Comparison of ENCODE assay signal across 7 cellular contexts in the genomic region with DNA sequence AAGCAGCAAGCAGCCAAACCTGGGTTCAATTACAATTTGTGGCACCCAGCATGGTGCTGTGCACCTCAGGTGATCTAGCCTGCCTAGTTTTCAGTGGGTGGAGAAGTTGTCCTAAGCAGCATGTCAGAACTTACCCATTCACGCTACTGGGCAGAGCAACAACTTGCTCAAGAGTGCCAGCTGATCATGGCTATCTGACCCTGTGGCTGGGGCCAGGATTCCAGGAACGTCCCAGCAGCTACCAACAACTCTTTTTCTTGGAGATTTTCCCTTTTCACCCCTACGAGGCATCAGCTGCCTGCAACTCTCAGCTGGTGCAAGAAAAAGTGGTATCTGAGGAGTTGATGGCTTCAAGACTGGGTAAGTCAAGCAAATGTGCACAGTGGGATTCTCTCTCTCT.
"Had no signal": no experiment of that assay in that cellular context is flagged by ENCODE, and none has a peak within 500 bp of the region (broad histone marks: within the 10 kb centered on the region; RNA-seq: fewer than 3 reads in every experiment).

No MANE protein-coding gene starts in this region.

- H3K4me1 ChIP-seq: HAP-1 had no signal

- H3K4me3 ChIP-seq: GM23248, HAP-1 had no signal

- ATAC-seq: HCT116 had no signal

- H3K27ac ChIP-seq: GM23248 had no signal

- H3K36me3 ChIP-seq: HAP-1 had no signal

- H3K9me3 ChIP-seq: HAP-1 had no signal

- DNase-seq: GM23248, GOT3, H7, HFFc6, KBM-7 had no signal
